Comparison of ENCODE assay signal across 31 cellular contexts in genomic region chr4:14023036-14023435, GRCh38.
DNase-seq lines count a peak whose midpoint lies in the region; ATAC-seq and TF ChIP-seq lines count a peak whose summit lies in the region.
"Had no signal": no experiment of that assay in that cellular context is flagged by ENCODE, and none has a peak within 500 bp of the region (broad histone marks: within the 10 kb centered on the region; RNA-seq: fewer than 3 reads in every experiment).

No MANE protein-coding gene starts in this region.

- H2BK15ac ChIP-seq in IMR-90 (ENCODE audit: low read depth, low read length) (no peak overlapping the region), mesenchymal stem cell (ENCODE audit: low read depth, poor library complexity, severe bottlenecking) (no peak overlapping the region)

- H3K18ac ChIP-seq in IMR-90 (ENCODE audit: low read depth, low read length) = no peak overlapping the region; the same call in 1 of the 2 replicates
- H3K18ac ChIP-seq in mesenchymal stem cell (ENCODE audit: low read depth in 1 of 2, low read length in 2 of 2) = no peak overlapping the region

- H3K9ac ChIP-seq in IMR-90 (ENCODE audit: low read depth, low read length) (no peak overlapping the region), mesenchymal stem cell (ENCODE audit: low read length) (no peak overlapping the region), neural progenitor cell (no peak overlapping the region)

- H2AK5ac ChIP-seq in IMR-90 (ENCODE audit: low read depth, low read length) (peak overlapping the region; percentile 2; the same call in 1 of the 2 replicates), mesenchymal stem cell (ENCODE audit: low read length, severe bottlenecking) (peak overlapping the region; percentile 14)

- H3K36me3 ChIP-seq in IMR-90 (ENCODE audit: control insufficient read depth, insufficient read depth, low read length) (no peaks in the 10 kb centered on the region), mesenchymal stem cell (ENCODE audit: control insufficient read depth in 1 of 2, insufficient read depth in 2 of 2, low read depth in 1 of 2, low read length in 2 of 2) (no peaks in the 10 kb centered on the region), neural progenitor cell (no peaks in the 10 kb centered on the region)
- H3K36me3 ChIP-seq: spleen, thoracic aorta, vagina, WERI-Rb-1 had no signal

- H4K8ac ChIP-seq in IMR-90 (ENCODE audit: low read depth in 2 of 2, low read length in 2 of 2) = no peak overlapping the region
- no peak overlapping the region for H4K8ac ChIP-seq in mesenchymal stem cell (ENCODE audit: low read length)

- H2BK5ac ChIP-seq in IMR-90 (ENCODE audit: low read depth, low read length, poor library complexity, severe bottlenecking) (no peak overlapping the region), mesenchymal stem cell (ENCODE audit: low read depth, low read length, poor library complexity, severe bottlenecking) (no peak overlapping the region)

- in situ Hi-C loops in IMR-90 (cut with MboI; ENCODE audit: low sequenced_read_pairs) = no loop called here

- no peak overlapping the region for H3K27ac Mint-ChIP-seq in neural progenitor cell
- no peak overlapping the region for H3K27ac Mint-ChIP-seq in stimulated activated effector memory CD8-positive, alpha-beta T cell treated with anti-CD3 and anti-CD28 coated beads, Interleukin-12 subunit alpha, Interleukin-12 subunit beta, amount 100 ng/mL, for 72 hours
- H3K27ac Mint-ChIP-seq: activated CD4-positive, alpha-beta T cell treated with anti-CD3 and anti-CD28 coated beads, Interleukin-2, amount 10 ng/mL, durations not matched to agents 7 days and 5 days; activated CD8-positive, alpha-beta memory T cell treated with anti-CD3 and anti-CD28 coated beads, Interleukin-2, amount 10 ng/mL, durations not matched to agents 7 days and 5 days; activated naive CD4-positive, alpha-beta T cell treated with anti-CD3 and anti-CD28 coated beads, Interleukin-2, amount 50 U/mL, for 24 hours; dendritic cell treated with granulocyte-macrophage colony-stimulating factor and Interleukin-4, amounts not matched to agents 40 ng/mL and 50 ng/mL, for 4 days; stimulated activated memory B cell treated with anti-CD40 and anti-IgM and Interleukin-4, amounts not matched to agents 10 μg/mL and 1 μg/mL and 100 μg/mL, for 72 hours; T-helper 2 cell treated with Interferon-gamma antibody and Interleukin-4, amounts not matched to agents 5 μg/mL and 100 μg/mL, for 36 hours had no signal

- H3K27me3 Mint-ChIP-seq in neural progenitor cell (ENCODE audit: insufficient read depth, low read depth) = peaks cover 8% of the 10 kb centered on the region
- H3K27me3 Mint-ChIP-seq: activated CD4-positive, alpha-beta T cell treated with anti-CD3 and anti-CD28 coated beads, Interleukin-2, amount 10 ng/mL, durations not matched to agents 7 days and 5 days; activated CD8-positive, alpha-beta memory T cell treated with anti-CD3 and anti-CD28 coated beads, Interleukin-2, amount 10 ng/mL, durations not matched to agents 7 days and 5 days had no signal

- H3K9me1 ChIP-seq in IMR-90 (ENCODE audit: insufficient read depth, low read length) = no peaks in the 10 kb centered on the region

- H3K14ac ChIP-seq in IMR-90 (replicated peaks; ENCODE audit: low read depth, low read length) (no peak overlapping the region), mesenchymal stem cell (ENCODE audit: low read length in 2 of 2) (no peak overlapping the region)

- POLR2A ChIA-PET in IMR-90 (lab: Charles Lee; ENCODE audit: unreplicated experiment) = no interaction called here

- no peak overlapping the region for H3K56ac ChIP-seq in IMR-90 (ENCODE audit: extremely low read depth, insufficient read depth, low read length)

- ATAC-seq in IMR-90 (ENCODE audit: low read depth) = no peak
- no peak for ATAC-seq in stimulated activated effector memory CD8-positive, alpha-beta T cell treated with anti-CD3 and anti-CD28 coated beads, Interleukin-12 subunit alpha, Interleukin-12 subunit beta, amount 100 ng/mL, for 72 hours
- no peak for ATAC-seq in HG03439 (IDR thresholded peaks at IDR 0.05; ENCODE audit: unreplicated experiment)
- ATAC-seq: activated CD8-positive, alpha-beta memory T cell treated with anti-CD3 and anti-CD28 coated beads, Interleukin-2, amount 10 ng/mL, durations not matched to agents 7 days and 5 days; stimulated activated memory B cell treated with anti-CD40 and anti-IgM and Interleukin-4, amounts not matched to agents 10 μg/mL and 1 μg/mL and 100 μg/mL, for 72 hours had no signal

- no peak overlapping the region for H2BK20ac ChIP-seq in IMR-90 (ENCODE audit: low read depth, low read length)

- TF ChIP-seq CTCF in IMR-90 (conservative IDR thresholded peaks at IDR 0.05; ENCODE audit: low read depth, low read length) (no peak), neural progenitor cell (IDR thresholded peaks at IDR 0.05) (no peak)

- H3K4me2 ChIP-seq in IMR-90 (ENCODE audit: low read depth, low read length) = no peak overlapping the region
- no peak overlapping the region for H3K4me2 ChIP-seq in mesenchymal stem cell (ENCODE audit: low read length, poor library complexity, severe bottlenecking)
- no peak overlapping the region for H3K4me2 ChIP-seq in neural progenitor cell

- 100% methylated on average over 1 of the region's 3 CpGs; no CpG with 5 or more reads in 1 of the 2 experiments for WGBS in IMR-90 (ENCODE audit: extremely low coverage in 2 of 2, insufficient read length in 1 of 2), 2 experiments
- 79% methylated on average over 3 of the region's 3 CpGs for WGBS in mesenchymal stem cell

- CTCF ChIA-PET in IMR-90 (lab: Yijun Ruan, JAX) = interaction anchor here (0.6 kb wide), 1 partner anchor 366 kb away, joined by 3 read pairs; no protein-coding TSS in a partner anchor

- dilution Hi-C loops in IMR-90 (cut with HindIII; ENCODE audit: low sequenced_read_pairs, unreplicated experiment) = no loop called here

- H3K27me3 ChIP-seq in IMR-90 (ENCODE audit: control insufficient read depth, insufficient read depth, low read length) (no peaks in the 10 kb centered on the region), mesenchymal stem cell (ENCODE audit: control insufficient read depth in 1 of 2, insufficient read depth in 1 of 2, low read length in 2 of 2) (no peaks in the 10 kb centered on the region), neural progenitor cell (no peaks in the 10 kb centered on the region)
- H3K27me3 ChIP-seq: spleen, vagina had no signal

- no TSS peak for BruUV-seq in IMR-90 (replicated peaks; lab: Mats Ljungman, UMichigan)

- H3K9me3 Mint-ChIP-seq in neural progenitor cell = no peaks in the 10 kb centered on the region
- H3K9me3 Mint-ChIP-seq in stimulated activated effector memory CD8-positive, alpha-beta T cell treated with anti-CD3 and anti-CD28 coated beads, Interleukin-12 subunit alpha, Interleukin-12 subunit beta, amount 100 ng/mL, for 72 hours = peaks cover 5% of the 10 kb centered on the region
- H3K9me3 Mint-ChIP-seq: activated CD4-positive, alpha-beta T cell treated with anti-CD3 and anti-CD28 coated beads, Interleukin-2, amount 10 ng/mL, durations not matched to agents 7 days and 5 days; activated naive CD4-positive, alpha-beta T cell treated with anti-CD3 and anti-CD28 coated beads, Interleukin-2, amount 50 U/mL, for 24 hours; dendritic cell treated with granulocyte-macrophage colony-stimulating factor and Interleukin-4, amounts not matched to agents 40 ng/mL and 50 ng/mL, for 4 days; stimulated activated memory B cell treated with anti-CD40 and anti-IgM and Interleukin-4, amounts not matched to agents 10 μg/mL and 1 μg/mL and 100 μg/mL, for 72 hours; T-helper 2 cell treated with Interferon-gamma antibody and Interleukin-4, amounts not matched to agents 5 μg/mL and 100 μg/mL, for 36 hours had no signal

- H3K4me3 Mint-ChIP-seq in neural progenitor cell = no peak overlapping the region
- no peak overlapping the region for H3K4me3 Mint-ChIP-seq in stimulated activated effector memory CD8-positive, alpha-beta T cell treated with anti-CD3 and anti-CD28 coated beads, Interleukin-12 subunit alpha, Interleukin-12 subunit beta, amount 100 ng/mL, for 72 hours
- H3K4me3 Mint-ChIP-seq: activated CD4-positive, alpha-beta T cell treated with anti-CD3 and anti-CD28 coated beads, Interleukin-2, amount 10 ng/mL, durations not matched to agents 7 days and 5 days; activated CD8-positive, alpha-beta memory T cell treated with anti-CD3 and anti-CD28 coated beads, Interleukin-2, amount 10 ng/mL, durations not matched to agents 7 days and 5 days; activated naive CD4-positive, alpha-beta T cell treated with anti-CD3 and anti-CD28 coated beads, Interleukin-2, amount 50 U/mL, for 24 hours; dendritic cell treated with granulocyte-macrophage colony-stimulating factor and Interleukin-4, amounts not matched to agents 40 ng/mL and 50 ng/mL, for 4 days; stimulated activated memory B cell treated with anti-CD40 and anti-IgM and Interleukin-4, amounts not matched to agents 10 μg/mL and 1 μg/mL and 100 μg/mL, for 72 hours; T-helper 2 cell treated with Interferon-gamma antibody and Interleukin-4, amounts not matched to agents 5 μg/mL and 100 μg/mL, for 36 hours had no signal

- H4K91ac ChIP-seq in IMR-90 (ENCODE audit: insufficient read depth, low read depth, low read length) (no peak overlapping the region), mesenchymal stem cell (ENCODE audit: low read length) (no peak overlapping the region)

- intact Hi-C loops in IMR-90 (cut with micrococcal nuclease) = no loop called here

- no peak overlapping the region for H2BK120ac ChIP-seq in IMR-90 (ENCODE audit: low read depth, low read length)
- H2BK120ac ChIP-seq in mesenchymal stem cell (ENCODE audit: low read depth, low read length) = no peak overlapping the region

- H3K4me3 ChIP-seq in IMR-90 (ENCODE audit: insufficient read depth, low read depth, low read length) = no peak overlapping the region
- no peak overlapping the region for H3K4me3 ChIP-seq in mesenchymal stem cell (ENCODE audit: insufficient read depth in 1 of 2, low read depth in 1 of 2, low read length in 2 of 2)
- no peak overlapping the region for H3K4me3 ChIP-seq in neural progenitor cell
- H3K4me3 ChIP-seq: spleen, thoracic aorta, vagina had no signal

- DNase-seq in EH (ENCODE audit: low read depth) (peak; percentile 50), IMR-90 (peak; percentile 39), amniotic epithelial cell (ENCODE audit: low read depth) (peak; percentile 6), mesenchymal stem cell (peak; percentile 10), neural progenitor cell (ENCODE audit: low spot score) (no peak), nucleus accumbens (lab: John Stamatoyannopoulos, UW) (no peak)
- no peak for DNase-seq in stimulated activated effector memory CD8-positive, alpha-beta T cell treated with anti-CD3 and anti-CD28 coated beads, Interleukin-12 subunit alpha, Interleukin-12 subunit beta, amount 100 ng/mL, for 72 hours (ENCODE audit: low spot score in 2 of 2)
- DNase-seq: activated CD4-positive, alpha-beta T cell treated with anti-CD3 and anti-CD28 coated beads, Interleukin-2, amount 10 ng/mL, durations not matched to agents 7 days and 5 days; activated CD8-positive, alpha-beta memory T cell treated with anti-CD3 and anti-CD28 coated beads, Interleukin-2, amount 10 ng/mL, durations not matched to agents 7 days and 5 days; anterior cingulate cortex; Calu3; central memory CD4-positive, alpha-beta T cell; head of caudate nucleus; Kasumi-1; left cardiac atrium; NCI-H1092; NCI-H187 treated with DMSO at 0.1 percent for 48 hours; NCI-H69; occipital lobe; spleen; stimulated activated CD4-positive, alpha-beta T cell treated with anti-CD3 and anti-CD28 coated beads, Interleukin-2, amount 100 ng/mL, for 48 hours; WERI-Rb-1 had no signal

- no peak overlapping the region for H2AK9ac ChIP-seq in IMR-90 (replicated peaks; ENCODE audit: low read depth, low read length, poor library complexity)

- no peak for TF ChIP-seq RAD21 in IMR-90 (IDR thresholded peaks at IDR 0.05; ENCODE audit: low read length)

- H2AFZ ChIP-seq in IMR-90 (replicated peaks; ENCODE audit: low read length, poor library complexity) (no peak overlapping the region), mesenchymal stem cell (ENCODE audit: low read depth, low read length) (no peak overlapping the region), neural progenitor cell (replicated peaks) (no peak overlapping the region)

- H3K4ac ChIP-seq in IMR-90 (ENCODE audit: low read depth, low read length) (no peak overlapping the region), mesenchymal stem cell (ENCODE audit: low read depth in 1 of 2, low read length in 2 of 2) (no peak overlapping the region)

- no peak for TF ChIP-seq POLR2A in IMR-90 (IDR thresholded peaks at IDR 0.05; ENCODE audit: low read depth, low read length)

- no peak overlapping the region for H3K23ac ChIP-seq in IMR-90 (ENCODE audit: low read depth, low read length)
- H3K23ac ChIP-seq in mesenchymal stem cell (ENCODE audit: low read length in 2 of 2) = no peak overlapping the region

- H3K4me1 Mint-ChIP-seq in neural progenitor cell = peaks cover 25% of the 10 kb centered on the region
- H3K4me1 Mint-ChIP-seq in stimulated activated effector memory CD8-positive, alpha-beta T cell treated with anti-CD3 and anti-CD28 coated beads, Interleukin-12 subunit alpha, Interleukin-12 subunit beta, amount 100 ng/mL, for 72 hours = no peaks in the 10 kb centered on the region
- H3K4me1 Mint-ChIP-seq: activated CD4-positive, alpha-beta T cell treated with anti-CD3 and anti-CD28 coated beads, Interleukin-2, amount 10 ng/mL, durations not matched to agents 7 days and 5 days; activated CD8-positive, alpha-beta memory T cell treated with anti-CD3 and anti-CD28 coated beads, Interleukin-2, amount 10 ng/mL, durations not matched to agents 7 days and 5 days; activated naive CD4-positive, alpha-beta T cell treated with anti-CD3 and anti-CD28 coated beads, Interleukin-2, amount 50 U/mL, for 24 hours; stimulated activated memory B cell treated with anti-CD40 and anti-IgM and Interleukin-4, amounts not matched to agents 10 μg/mL and 1 μg/mL and 100 μg/mL, for 72 hours had no signal

- H4K20me1 ChIP-seq in IMR-90 (ENCODE audit: insufficient read depth, low read length) (no peaks in the 10 kb centered on the region), neural progenitor cell (ENCODE audit: low read depth) (no peaks in the 10 kb centered on the region)

- H3K9me3 ChIP-seq in IMR-90 (ENCODE audit: control insufficient read depth, insufficient read depth, low read length) (no peaks in the 10 kb centered on the region), mesenchymal stem cell (ENCODE audit: control insufficient read depth, low read length) (no peaks in the 10 kb centered on the region), neural progenitor cell (ENCODE audit: low read depth) (no peaks in the 10 kb centered on the region)
- H3K9me3 ChIP-seq: spleen, thoracic aorta, vagina had no signal

- H4K5ac ChIP-seq in IMR-90 (ENCODE audit: low read depth, low read length) = no peak overlapping the region

- no peaks in the 10 kb centered on the region for H3F3A ChIP-seq in neural progenitor cell (ENCODE audit: low read depth)

- no peaks in the 10 kb centered on the region for H3K79me2 ChIP-seq in neural progenitor cell (ENCODE audit: low read depth)

- H3K36me3 Mint-ChIP-seq in neural progenitor cell = no peaks in the 10 kb centered on the region
- no peaks in the 10 kb centered on the region for H3K36me3 Mint-ChIP-seq in stimulated activated effector memory CD8-positive, alpha-beta T cell treated with anti-CD3 and anti-CD28 coated beads, Interleukin-12 subunit alpha, Interleukin-12 subunit beta, amount 100 ng/mL, for 72 hours
- H3K36me3 Mint-ChIP-seq: activated CD8-positive, alpha-beta memory T cell treated with anti-CD3 and anti-CD28 coated beads, Interleukin-2, amount 10 ng/mL, durations not matched to agents 7 days and 5 days; activated naive CD4-positive, alpha-beta T cell treated with anti-CD3 and anti-CD28 coated beads, Interleukin-2, amount 50 U/mL, for 24 hours; stimulated activated memory B cell treated with anti-CD40 and anti-IgM and Interleukin-4, amounts not matched to agents 10 μg/mL and 1 μg/mL and 100 μg/mL, for 72 hours had no signal

- H3K4me1 ChIP-seq in IMR-90 (ENCODE audit: control insufficient read depth, insufficient read depth, low read length) (no peaks in the 10 kb centered on the region; the same call in 1 of the 2 replicates), mesenchymal stem cell (ENCODE audit: control insufficient read depth, insufficient read depth, low read depth, low read length) (peaks cover 2% of the 10 kb centered on the region), neural progenitor cell (peaks cover 6% of the 10 kb centered on the region)
- H3K4me1 ChIP-seq: spleen, vagina had no signal

- H3K27ac ChIP-seq in IMR-90 (ENCODE audit: insufficient read depth, low read length) (no peak overlapping the region), mesenchymal stem cell (ENCODE audit: low read length, poor library complexity, severe bottlenecking) (no peak overlapping the region), neural progenitor cell (no peak overlapping the region)
- H3K27ac ChIP-seq: C4-2B, RWPE1, spleen, thoracic aorta, vagina, WERI-Rb-1 had no signal

- no peak overlapping the region for H2BK12ac ChIP-seq in mesenchymal stem cell (ENCODE audit: low read length in 2 of 2)

- H3K79me1 ChIP-seq in IMR-90 (ENCODE audit: low read depth in 1 of 2, low read length in 2 of 2) (no peaks in the 10 kb centered on the region), mesenchymal stem cell (replicated peaks; ENCODE audit: low read length, poor library complexity, severe bottlenecking) (no peaks in the 10 kb centered on the region)

Comparison
In these comparisons a context has a peak if more than half of its experiments do, and no peak if none do; other contexts are left out.
1. DNase-seq: peak in EH (single experiment), IMR-90 (single experiment), amniotic epithelial cell (single experiment) and mesenchymal stem cell (single experiment); none in neural progenitor cell (single experiment), stimulated activated effector memory CD8-positive, alpha-beta T cell treated with anti-CD3 and anti-CD28 coated beads, Interleukin-12 subunit alpha, Interleukin-12 subunit beta, amount 100 ng/mL, for 72 hours (0 of 2) and nucleus accumbens (0 of 56).